1 cellular context compared by ENCODE assay signal in the genomic region with DNA sequence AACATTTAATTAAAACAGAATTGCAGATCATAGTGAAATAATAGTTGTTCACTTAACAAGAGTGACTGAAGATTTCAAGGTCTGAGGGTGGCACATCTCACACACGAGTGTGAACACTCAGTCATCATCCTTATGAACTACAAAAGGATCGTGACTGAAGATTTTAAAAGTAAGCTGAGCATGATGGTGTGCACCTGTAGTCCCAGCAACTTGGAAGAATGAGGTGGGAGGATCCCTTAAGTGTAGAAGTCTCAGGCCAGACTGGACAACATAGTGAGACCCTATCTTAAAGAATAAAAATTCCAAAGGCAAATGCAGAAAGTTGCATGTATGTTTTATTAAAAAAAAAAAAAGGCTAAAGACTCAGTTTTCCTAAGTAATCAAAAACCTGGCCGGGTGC.
TF ChIP-seq lines count a peak whose summit lies in the region.

No MANE protein-coding gene starts in this region.

TF ChIP-seq in WTC11, 78 proteins besides CTCF, POLR2A, EP300 and RAD21 (continued from another document):
- TF ChIP-seq, protein P1, sequence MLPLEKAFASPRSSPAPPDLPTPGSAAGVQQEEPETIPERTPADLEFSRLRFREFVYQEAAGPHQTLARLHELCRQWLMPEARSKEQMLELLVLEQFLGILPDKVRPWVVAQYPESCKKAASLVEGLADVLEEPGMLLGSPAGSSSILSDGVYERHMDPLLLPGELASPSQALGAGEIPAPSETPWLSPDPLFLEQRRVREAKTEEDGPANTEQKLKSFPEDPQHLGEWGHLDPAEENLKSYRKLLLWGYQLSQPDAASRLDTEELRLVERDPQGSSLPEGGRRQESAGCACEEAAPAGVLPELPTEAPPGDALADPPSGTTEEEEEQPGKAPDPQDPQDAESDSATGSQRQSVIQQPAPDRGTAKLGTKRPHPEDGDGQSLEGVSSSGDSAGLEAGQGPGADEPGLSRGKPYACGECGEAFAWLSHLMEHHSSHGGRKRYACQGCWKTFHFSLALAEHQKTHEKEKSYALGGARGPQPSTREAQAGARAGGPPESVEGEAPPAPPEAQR (CRISPR knock-in tag; IDR thresholded peaks at IDR 0.05) = no peak
TF ChIP-seq in WTC11: peak in this region for 1.
